ENCODE assay signal across 16 cellular contexts in genomic region chr13:50393641-50394040, GRCh38.
DNase-seq lines count a peak whose midpoint lies in the region; ATAC-seq and TF ChIP-seq lines count a peak whose summit lies in the region.
"Had no signal": no experiment of that assay in that cellular context is flagged by ENCODE, and none has a peak within 500 bp of the region (broad histone marks: within the 10 kb centered on the region; RNA-seq: fewer than 3 reads in every experiment).

No MANE protein-coding gene starts in this region.

- ATAC-seq in GM18873 (IDR thresholded peaks at IDR 0.05; ENCODE audit: low FRiP score, unreplicated experiment), result no peak
- ATAC-seq: activated CD4-positive, CD25-positive, alpha-beta regulatory T cell treated with anti-CD3 and anti-CD28 coated beads, Interleukin-2, amount 50 U/mL, for 24 hours; esophagus mucosa; natural killer cell had no signal

- H3K36me3 ChIP-seq in adipocyte (ENCODE audit: control insufficient read depth, insufficient read depth, low read length, severe bottlenecking), result no peaks in the 10 kb centered on the region
- no peaks in the 10 kb centered on the region for H3K36me3 ChIP-seq in tibial artery
- H3K36me3 ChIP-seq: breast epithelium, SJSA1 had no signal

- H3K27me3 ChIP-seq in adipocyte (replicated peaks; ENCODE audit: control insufficient read depth, insufficient read depth, low read length) (no peaks in the 10 kb centered on the region), tibial artery (no peaks in the 10 kb centered on the region)
- H3K27me3 ChIP-seq: breast epithelium, SJSA1 had no signal

- no peak overlapping the region for H3K9ac ChIP-seq in adipocyte (ENCODE audit: low read length)

- intact Hi-C loops in tibial artery (cut with DNase I; ENCODE audit: low total_unique reads), result no loop called here

- H3K4me1 ChIP-seq in adipocyte (ENCODE audit: control insufficient read depth, insufficient read depth, low read length), result no peaks in the 10 kb centered on the region
- no peaks in the 10 kb centered on the region for H3K4me1 ChIP-seq in tibial artery
- H3K4me1 ChIP-seq: breast epithelium, SJSA1 had no signal

- H3K4me3 ChIP-seq in adipocyte (ENCODE audit: low read length) (no peak overlapping the region), tibial artery (no peak overlapping the region)
- H3K4me3 ChIP-seq: breast epithelium, SJSA1 had no signal

- H3K9me3 ChIP-seq in adipocyte (ENCODE audit: control insufficient read depth, low read length) (no peaks in the 10 kb centered on the region), tibial artery (no peaks in the 10 kb centered on the region)
- H3K9me3 ChIP-seq: breast epithelium, SJSA1 had no signal

- H3K27ac ChIP-seq in tibial artery, result no peak overlapping the region
- H3K27ac ChIP-seq: breast epithelium, C4-2B, SJSA1 had no signal

- TF ChIP-seq CTCF in tibial artery (IDR thresholded peaks at IDR 0.05), result no peak

- DNase-seq in ELF-1 (ENCODE audit: low read depth, low spot score) (peak; percentile 56), NCI-H2107 (lab: John Stamatoyannopoulos, UW) (peak; percentile 47), adipocyte (ENCODE audit: low read depth) (peak; percentile 19), midbrain (lab: John Stamatoyannopoulos, UW) (peak; percentile 8), tibial artery (no peak), RPMI8226 (no peak)
- no peak for DNase-seq in central memory CD4-positive, alpha-beta T cell
- DNase-seq: GOT3, natural killer cell, NCI-H226 had no signal

Comparison
In these comparisons a context has a peak if more than half of its experiments do, and no peak if none do; other contexts are left out.
1. DNase-seq: peak in ELF-1 (single experiment), NCI-H2107 (single experiment), adipocyte (single experiment) and midbrain (single experiment); none in tibial artery (0 of 2), central memory CD4-positive, alpha-beta T cell (single experiment) and RPMI8226 (single experiment).